Comparison of ENCODE assay signal across 1 cellular context in genomic region chr20:956330-956951, GRCh38.
TF ChIP-seq lines count a peak whose summit lies in the region.

No MANE protein-coding gene starts in this region.

TF ChIP-seq in HepG2, 621 proteins besides CTCF, POLR2A, EP300 and RAD21 (continued from another document and continues in another):
- TF ChIP-seq FOXJ3 (CRISPR knock-in tag; IDR thresholded peaks at IDR 0.05; ENCODE audit: borderline replicate concordance) (no peak), ONECUT2 (CRISPR knock-in tag; IDR thresholded peaks at IDR 0.05) (no peak), ZNF446 (CRISPR knock-in tag; IDR thresholded peaks at IDR 0.05) (no peak), ZNF17 (CRISPR knock-in tag; IDR thresholded peaks at IDR 0.05) (no peak), ZNF749 (CRISPR knock-in tag; IDR thresholded peaks at IDR 0.05; ENCODE audit: borderline replicate concordance) (0 out of 2 replicates have a peak, but pooled peaks have one; percentile 22), ZNF766 (CRISPR knock-in tag; IDR thresholded peaks at IDR 0.05; ENCODE audit: borderline replicate concordance) (no peak), MTA3 (CRISPR knock-in tag; IDR thresholded peaks at IDR 0.05) (no peak), ZSCAN9 (CRISPR knock-in tag; IDR thresholded peaks at IDR 0.05; ENCODE audit: borderline replicate concordance) (0 out of 2 replicates have a peak, but pooled peaks have one; percentile 66), BCL3 (CRISPR knock-in tag; IDR thresholded peaks at IDR 0.05) (no peak), ZNF768 (CRISPR knock-in tag; IDR thresholded peaks at IDR 0.05) (peak; percentile 58; the same call in 1 of the 2 replicates), PATZ1 (CRISPR knock-in tag; IDR thresholded peaks at IDR 0.05) (peak; percentile 60; the same call in 1 of the 2 replicates), STAT6 (CRISPR knock-in tag; IDR thresholded peaks at IDR 0.05; ENCODE audit: borderline replicate concordance) (no peak), TSC22D2 (CRISPR knock-in tag; IDR thresholded peaks at IDR 0.05; ENCODE audit: borderline replicate concordance) (peak; percentile 36; the same call in 1 of the 2 replicates), HIVEP1 (CRISPR knock-in tag; IDR thresholded peaks at IDR 0.05) (no peak), ATF1 (CRISPR knock-in tag; IDR thresholded peaks at IDR 0.05) (no peak), HNF1B (CRISPR knock-in tag; IDR thresholded peaks at IDR 0.05) (peak; percentile 68), ZNF770 (CRISPR knock-in tag; IDR thresholded peaks at IDR 0.05) (no peak), RARA (CRISPR knock-in tag; IDR thresholded peaks at IDR 0.05) (no peak), BHLHE40 (IDR thresholded peaks at IDR 0.05; ENCODE audit: low read length) (peak; percentile 50; the same call in 1 of the 2 replicates), ZNF703 (CRISPR knock-in tag; IDR thresholded peaks at IDR 0.05; ENCODE audit: borderline replicate concordance) (no peak), ZNF501 (CRISPR knock-in tag; IDR thresholded peaks at IDR 0.05) (peak; percentile 62; the same call in 1 of the 2 replicates), RBM39 (IDR thresholded peaks at IDR 0.05; ENCODE audit: low read depth, low read length, poor library complexity, severe bottlenecking) (no peak), ZNF350 (CRISPR knock-in tag; IDR thresholded peaks at IDR 0.05; ENCODE audit: borderline replicate concordance, low read depth) (peak; percentile 77), MIER3 (CRISPR knock-in tag; IDR thresholded peaks at IDR 0.05; ENCODE audit: borderline replicate concordance) (peak; percentile 50; the same call in 1 of the 2 replicates), ELF1 (CRISPR knock-in tag; IDR thresholded peaks at IDR 0.05) (peak; percentile 51; the same call in 1 of the 2 replicates), NAIF1 (CRISPR knock-in tag; IDR thresholded peaks at IDR 0.05; ENCODE audit: borderline replicate concordance) (no peak), RARG (CRISPR knock-in tag; IDR thresholded peaks at IDR 0.05; ENCODE audit: low read depth) (no peak), MIER2 (CRISPR knock-in tag; IDR thresholded peaks at IDR 0.05) (peak; percentile 69; the same call in 1 of the 2 replicates), SIN3B (IDR thresholded peaks at IDR 0.05; ENCODE audit: low read length) (0 out of 2 replicates have a peak, but pooled peaks have one; percentile 21), FOXM1 (CRISPR knock-in tag; IDR thresholded peaks at IDR 0.05) (no peak), KDM5B (CRISPR knock-in tag; IDR thresholded peaks at IDR 0.05; ENCODE audit: borderline replicate concordance) (peak; percentile 58; the same call in 1 of the 2 replicates), ZBTB43 (CRISPR knock-in tag; conservative IDR thresholded peaks at IDR 0.05) (no peak), ZNF24 (IDR thresholded peaks at IDR 0.05) (no peak), SATB2 (CRISPR knock-in tag; IDR thresholded peaks at IDR 0.05) (no peak), RXRB (CRISPR knock-in tag; IDR thresholded peaks at IDR 0.05; ENCODE audit: borderline replicate concordance) (peak; percentile 54; the same call in 1 of the 2 replicates)
- TF ChIP-seq, protein P1, sequence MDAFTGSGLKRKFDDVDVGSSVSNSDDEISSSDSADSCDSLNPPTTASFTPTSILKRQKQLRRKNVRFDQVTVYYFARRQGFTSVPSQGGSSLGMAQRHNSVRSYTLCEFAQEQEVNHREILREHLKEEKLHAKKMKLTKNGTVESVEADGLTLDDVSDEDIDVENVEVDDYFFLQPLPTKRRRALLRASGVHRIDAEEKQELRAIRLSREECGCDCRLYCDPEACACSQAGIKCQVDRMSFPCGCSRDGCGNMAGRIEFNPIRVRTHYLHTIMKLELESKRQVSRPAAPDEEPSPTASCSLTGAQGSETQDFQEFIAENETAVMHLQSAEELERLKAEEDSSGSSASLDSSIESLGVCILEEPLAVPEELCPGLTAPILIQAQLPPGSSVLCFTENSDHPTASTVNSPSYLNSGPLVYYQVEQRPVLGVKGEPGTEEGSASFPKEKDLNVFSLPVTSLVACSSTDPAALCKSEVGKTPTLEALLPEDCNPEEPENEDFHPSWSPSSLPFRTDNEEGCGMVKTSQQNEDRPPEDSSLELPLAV (CRISPR knock-in tag; conservative IDR thresholded peaks at IDR 0.05; ENCODE audit: low read depth) = peak; percentile 67; the same call in 1 of the 2 replicates
- TF ChIP-seq, protein P2, sequence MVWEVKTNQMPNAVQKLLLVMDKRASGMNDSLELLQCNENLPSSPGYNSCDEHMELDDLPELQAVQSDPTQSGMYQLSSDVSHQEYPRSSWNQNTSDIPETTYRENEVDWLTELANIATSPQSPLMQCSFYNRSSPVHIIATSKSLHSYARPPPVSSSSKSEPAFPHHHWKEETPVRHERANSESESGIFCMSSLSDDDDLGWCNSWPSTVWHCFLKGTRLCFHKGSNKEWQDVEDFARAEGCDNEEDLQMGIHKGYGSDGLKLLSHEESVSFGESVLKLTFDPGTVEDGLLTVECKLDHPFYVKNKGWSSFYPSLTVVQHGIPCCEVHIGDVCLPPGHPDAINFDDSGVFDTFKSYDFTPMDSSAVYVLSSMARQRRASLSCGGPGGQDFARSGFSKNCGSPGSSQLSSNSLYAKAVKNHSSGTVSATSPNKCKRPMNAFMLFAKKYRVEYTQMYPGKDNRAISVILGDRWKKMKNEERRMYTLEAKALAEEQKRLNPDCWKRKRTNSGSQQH (CRISPR knock-in tag; IDR thresholded peaks at IDR 0.05; ENCODE audit: low read depth) = no peak
- TF ChIP-seq, protein P3, sequence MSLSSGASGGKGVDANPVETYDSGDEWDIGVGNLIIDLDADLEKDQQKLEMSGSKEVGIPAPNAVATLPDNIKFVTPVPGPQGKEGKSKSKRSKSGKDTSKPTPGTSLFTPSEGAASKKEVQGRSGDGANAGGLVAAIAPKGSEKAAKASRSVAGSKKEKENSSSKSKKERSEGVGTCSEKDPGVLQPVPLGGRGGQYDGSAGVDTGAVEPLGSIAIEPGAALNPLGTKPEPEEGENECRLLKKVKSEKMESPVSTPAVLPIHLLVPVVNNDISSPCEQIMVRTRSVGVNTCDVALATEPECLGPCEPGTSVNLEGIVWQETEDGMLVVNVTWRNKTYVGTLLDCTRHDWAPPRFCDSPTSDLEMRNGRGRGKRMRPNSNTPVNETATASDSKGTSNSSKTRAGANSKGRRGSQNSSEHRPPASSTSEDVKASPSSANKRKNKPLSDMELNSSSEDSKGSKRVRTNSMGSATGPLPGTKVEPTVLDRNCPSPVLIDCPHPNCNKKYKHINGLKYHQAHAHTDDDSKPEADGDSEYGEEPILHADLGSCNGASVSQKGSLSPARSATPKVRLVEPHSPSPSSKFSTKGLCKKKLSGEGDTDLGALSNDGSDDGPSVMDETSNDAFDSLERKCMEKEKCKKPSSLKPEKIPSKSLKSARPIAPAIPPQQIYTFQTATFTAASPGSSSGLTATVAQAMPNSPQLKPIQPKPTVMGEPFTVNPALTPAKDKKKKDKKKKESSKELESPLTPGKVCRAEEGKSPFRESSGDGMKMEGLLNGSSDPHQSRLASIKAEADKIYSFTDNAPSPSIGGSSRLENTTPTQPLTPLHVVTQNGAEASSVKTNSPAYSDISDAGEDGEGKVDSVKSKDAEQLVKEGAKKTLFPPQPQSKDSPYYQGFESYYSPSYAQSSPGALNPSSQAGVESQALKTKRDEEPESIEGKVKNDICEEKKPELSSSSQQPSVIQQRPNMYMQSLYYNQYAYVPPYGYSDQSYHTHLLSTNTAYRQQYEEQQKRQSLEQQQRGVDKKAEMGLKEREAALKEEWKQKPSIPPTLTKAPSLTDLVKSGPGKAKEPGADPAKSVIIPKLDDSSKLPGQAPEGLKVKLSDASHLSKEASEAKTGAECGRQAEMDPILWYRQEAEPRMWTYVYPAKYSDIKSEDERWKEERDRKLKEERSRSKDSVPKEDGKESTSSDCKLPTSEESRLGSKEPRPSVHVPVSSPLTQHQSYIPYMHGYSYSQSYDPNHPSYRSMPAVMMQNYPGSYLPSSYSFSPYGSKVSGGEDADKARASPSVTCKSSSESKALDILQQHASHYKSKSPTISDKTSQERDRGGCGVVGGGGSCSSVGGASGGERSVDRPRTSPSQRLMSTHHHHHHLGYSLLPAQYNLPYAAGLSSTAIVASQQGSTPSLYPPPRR (CRISPR knock-in tag; IDR thresholded peaks at IDR 0.05; ENCODE audit: borderline replicate concordance) = 0 out of 2 replicates have a peak, but pooled peaks have one; percentile 29
- TF ChIP-seq, protein P4, sequence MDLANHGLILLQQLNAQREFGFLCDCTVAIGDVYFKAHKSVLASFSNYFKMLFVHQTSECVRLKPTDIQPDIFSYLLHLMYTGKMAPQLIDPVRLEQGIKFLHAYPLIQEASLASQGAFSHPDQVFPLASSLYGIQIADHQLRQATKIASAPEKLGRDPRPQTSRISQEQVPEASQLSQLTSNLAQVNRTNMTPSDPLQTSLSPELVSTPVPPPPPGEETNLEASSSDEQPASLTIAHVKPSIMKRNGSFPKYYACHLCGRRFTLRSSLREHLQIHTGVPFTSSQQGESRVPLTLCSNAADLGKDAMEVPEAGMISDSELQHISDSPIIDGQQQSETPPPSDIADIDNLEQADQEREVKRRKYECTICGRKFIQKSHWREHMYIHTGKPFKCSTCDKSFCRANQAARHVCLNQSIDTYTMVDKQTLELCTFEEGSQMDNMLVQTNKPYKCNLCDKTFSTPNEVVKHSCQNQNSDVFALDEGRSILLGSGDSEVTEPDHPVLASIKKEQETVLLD (CRISPR knock-in tag; IDR thresholded peaks at IDR 0.05; ENCODE audit: low read depth) = 0 out of 2 replicates have a peak, but pooled peaks have one; percentile 48
